Comparison of ENCODE assay signal across 12 cellular contexts in the genomic region with DNA sequence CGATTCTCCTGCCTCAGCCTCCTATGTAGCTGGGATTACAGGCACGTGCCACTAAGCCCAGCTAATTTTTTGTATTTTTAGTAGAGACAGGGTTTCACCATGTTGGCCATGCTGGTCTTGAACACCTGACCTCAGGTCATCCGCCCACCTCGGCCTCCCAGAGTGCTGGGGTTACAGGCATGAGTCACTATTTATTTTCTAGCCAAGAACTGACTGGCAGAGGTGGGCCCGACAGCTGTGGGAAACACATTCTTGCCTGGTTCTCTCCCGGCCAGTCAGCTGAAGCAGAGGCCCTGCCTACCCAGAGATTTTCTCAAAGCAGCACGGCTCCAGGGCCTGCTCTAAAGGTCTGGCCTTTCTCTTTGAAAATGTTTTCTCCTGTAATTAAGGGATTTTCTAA.
DNase-seq lines count a peak whose midpoint lies in the region; ATAC-seq and TF ChIP-seq lines count a peak whose summit lies in the region.
"Had no signal": no experiment of that assay in that cellular context is flagged by ENCODE, and none has a peak within 500 bp of the region (broad histone marks: within the 10 kb centered on the region; RNA-seq: fewer than 3 reads in every experiment).

No MANE protein-coding gene starts in this region.

- H3K4me2 ChIP-seq in GM23248 (ENCODE audit: unreplicated experiment), result no peak overlapping the region

- H3K9me3 ChIP-seq in GM23248 (ENCODE audit: low read depth) (no peaks in the 10 kb centered on the region), body of pancreas (no peaks in the 10 kb centered on the region), psoas muscle (no peaks in the 10 kb centered on the region)

- TF ChIP-seq CTCF in body of pancreas (IDR thresholded peaks at IDR 0.05) (no peak), psoas muscle (IDR thresholded peaks at IDR 0.05) (no peak)

- 64 to 76% methylated on average over 7 of the region's 7 CpGs for WGBS in GM23248 (ENCODE audit: low coverage in 1 of 2, low lambda C conversion rate in 2 of 2, missing lambda C conversion rate in 2 of 2), 2 experiments
- 28 to 35% methylated on average over 5 to 7 of the region's 7 CpGs for WGBS in body of pancreas, 2 donors
- 33 to 60% (median 39%) methylated on average over 7 of the region's 7 CpGs for WGBS in psoas muscle, 3 donors

- no peaks in the 10 kb centered on the region for H4K20me1 ChIP-seq in GM23248 (ENCODE audit: insufficient read depth)

- DNase-seq in GM23248 (peak; percentile 22), body of pancreas (peak; percentile 79 to 90 (median 88)), iPS-NIHi11 (ENCODE audit: low spot score) (peak; percentile 39), psoas muscle (peak in 1 of 2 donors; percentile 18), G401 (ENCODE audit: low spot score) (no peak), posterior cingulate gyrus (no peak)
- no peak for DNase-seq in activated T-cell treated with anti-CD3 and anti-CD28 coated beads, Interleukin-2, amount 50 U/mL, for 1 hour
- DNase-seq: CD4-positive, CD25-positive, alpha-beta regulatory T cell; left colon; NCI-H1930; SHP77 had no signal

- H3K4me3 ChIP-seq in GM23248, result no peak overlapping the region
- H3K4me3 ChIP-seq in body of pancreas, result no peak overlapping the region
- H3K4me3 ChIP-seq in psoas muscle, result no peak overlapping the region

- no peaks in the 10 kb centered on the region for H3K79me2 ChIP-seq in GM23248 (ENCODE audit: insufficient read depth)

- ATAC-seq in body of pancreas (peak; percentile 54), psoas muscle (peak in 2 of 4 donors; percentile 45 to 60), HG02884 (IDR thresholded peaks at IDR 0.05; ENCODE audit: unreplicated experiment) (no peak)

- no peak overlapping the region for H2AFZ ChIP-seq in GM23248

- no peaks in the 10 kb centered on the region for H3F3A ChIP-seq in GM23248 (ENCODE audit: insufficient read depth)

- no peaks in the 10 kb centered on the region for H3K4me1 ChIP-seq in GM23248 (ENCODE audit: insufficient read depth)
- peaks cover 65% of the 10 kb centered on the region for H3K4me1 ChIP-seq in body of pancreas
- no peaks in the 10 kb centered on the region for H3K4me1 ChIP-seq in psoas muscle

- TF ChIP-seq POLR2A in body of pancreas (IDR thresholded peaks at IDR 0.05), result peak; percentile 49 to 75 (median 72)

- no peaks in the 10 kb centered on the region for H3K9me2 ChIP-seq in GM23248 (ENCODE audit: insufficient read depth)

- intact Hi-C loops in body of pancreas (cut with DNase I), result no loop called here
- intact Hi-C loops in psoas muscle (cut with DNase I), result loop anchor here in 1 of 2 donors (10.0 kb wide), 1 partner anchor 110 kb away; the partner anchor contains the start of gene KCTD15
- intact Hi-C loops in posterior cingulate gyrus (cut with DNase I), result no loop called here

- H3K27me3 ChIP-seq in GM23248 (replicated peaks; ENCODE audit: insufficient read depth) (peaks cover 19% of the 10 kb centered on the region; the same call in 1 of the 2 replicates), body of pancreas (no peaks in the 10 kb centered on the region), psoas muscle (ENCODE audit: insufficient read depth in 3 of 3, low read length in 2 of 3) (peaks cover 0 to 49% (median 17%) of the 10 kb centered on the region in 3 donors)

- H3K36me3 ChIP-seq in GM23248 (ENCODE audit: low read depth), result no peaks in the 10 kb centered on the region
- H3K36me3 ChIP-seq in body of pancreas (replicated peaks in 1 of 2; ENCODE audit: insufficient read depth in 1 of 2, low read depth in 2 of 2), result no peaks in the 10 kb centered on the region
- no peaks in the 10 kb centered on the region for H3K36me3 ChIP-seq in psoas muscle (ENCODE audit: insufficient read depth in 1 of 2, low read depth in 1 of 2)

- in situ Hi-C loops in GM23248 (cut with MboI) (no loop called here), G401 (cut with HindIII; ENCODE audit: low sequenced_read_pairs) (no loop called here)

- H3K9ac ChIP-seq in GM23248, result no peak overlapping the region

- H3K27ac ChIP-seq in GM23248 (no peak overlapping the region), body of pancreas (peak overlapping the region; percentile 79 to 98 (median 92)), psoas muscle (peak overlapping the region; percentile 75)

Comparison
In these comparisons a context has a peak if more than half of its experiments do, and no peak if none do; other contexts are left out.
1. DNase-seq: peak in GM23248 (single experiment), body of pancreas (4 of 4) and iPS-NIHi11 (single experiment); none in G401 (single experiment), posterior cingulate gyrus (0 of 10) and activated T-cell treated with anti-CD3 and anti-CD28 coated beads, Interleukin-2, amount 50 U/mL, for 1 hour (single experiment).